ENCODE assay signal across 7 cellular contexts in the genomic region with DNA sequence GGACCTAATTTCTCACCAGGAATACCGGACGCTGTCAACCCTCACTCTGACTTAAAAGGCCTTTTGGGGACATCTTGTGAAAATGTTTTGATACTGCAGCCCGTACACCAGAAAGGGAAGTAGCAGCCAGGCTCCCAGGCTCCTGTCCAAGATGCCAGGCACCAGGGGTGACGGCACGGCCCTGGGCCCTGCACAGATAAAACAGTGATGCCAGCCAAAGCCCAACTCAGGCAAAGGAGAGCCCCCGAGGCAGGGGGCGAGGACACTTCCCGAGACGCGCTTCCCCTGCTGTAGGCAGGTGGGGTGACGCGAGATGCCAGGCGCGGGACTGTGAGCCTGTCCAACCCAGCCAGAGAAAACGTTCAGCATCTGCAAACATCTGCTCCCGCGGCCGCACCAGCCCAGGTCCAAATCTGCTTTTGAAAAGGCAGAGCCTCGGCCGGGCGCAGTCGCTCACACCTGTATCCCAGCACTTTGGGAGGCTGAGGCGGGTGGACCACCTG. TPM values are rescaled to one million over a fixed set of nuclear protein-coding genes. Genes with fewer than 3 reads are reported as not detected.
A peak's percentile ranks its signal among the peaks of the same experiment; 100 is the strongest.
DNase-seq lines count a peak whose midpoint lies in the region; ATAC-seq and TF ChIP-seq lines count a peak whose summit lies in the region.

No MANE protein-coding gene starts in this region.

- H3K4me3 ChIP-seq in HL-60 (replicated peaks; ENCODE audit: insufficient read depth, low read length) = no peak overlapping the region
- H3K4me3 ChIP-seq in SJCRH30 = no peak overlapping the region
- H3K4me3 ChIP-seq in tibial artery = no peak overlapping the region
- H3K4me3 ChIP-seq in effector memory CD4-positive, alpha-beta T cell (ENCODE audit: insufficient read depth, low read depth, low read length, poor library complexity, severe bottlenecking) = no peak overlapping the region

- no peaks in the 10 kb centered on the region for H3K9me3 ChIP-seq in SJCRH30 (replicated peaks)
- H3K9me3 ChIP-seq in tibial artery = no peaks in the 10 kb centered on the region
- no peaks in the 10 kb centered on the region for H3K9me3 ChIP-seq in effector memory CD4-positive, alpha-beta T cell (ENCODE audit: control insufficient read depth, low read length)

- peak; percentile 49 for TF ChIP-seq CTCF in HL-60 (IDR thresholded peaks at IDR 0.05; ENCODE audit: insufficient read depth, low read length)
- TF ChIP-seq CTCF in tibial artery (IDR thresholded peaks at IDR 0.05) = peak; percentile 54 to 57

- H3K27me3 ChIP-seq in HL-60 (ENCODE audit: insufficient read depth, poor library complexity, severe bottlenecking) (no peaks in the 10 kb centered on the region), SJCRH30 (no peaks in the 10 kb centered on the region), tibial artery (no peaks in the 10 kb centered on the region)
- no peaks in the 10 kb centered on the region for H3K27me3 ChIP-seq in effector memory CD4-positive, alpha-beta T cell (replicated peaks; ENCODE audit: control insufficient read depth, insufficient read depth, low read length, poor library complexity, severe bottlenecking)

- H3K27ac ChIP-seq in HL-60 (replicated peaks) = no peak overlapping the region
- H3K27ac ChIP-seq in SJCRH30 = no peak overlapping the region
- H3K27ac ChIP-seq in tibial artery = no peak overlapping the region
- H3K27ac ChIP-seq in effector memory CD4-positive, alpha-beta T cell (ENCODE audit: insufficient read depth, low read length, poor library complexity, severe bottlenecking) = no peak overlapping the region

- intact Hi-C loops in Right ventricle myocardium inferior (cut with DNase I) = loop anchor here (5.0 kb wide), 1 partner anchor 152 kb away; no protein-coding TSS in a partner anchor
- intact Hi-C loops in tibial artery (cut with DNase I; ENCODE audit: low total_unique reads) = loop anchor here (2.0 kb wide), 1 partner anchor 152 kb away; no protein-coding TSS in a partner anchor

- no peaks in the 10 kb centered on the region for H3K36me3 ChIP-seq in SJCRH30
- H3K36me3 ChIP-seq in tibial artery = peaks cover 0 to 4% (median 0%) of the 10 kb centered on the region in 3 donors
- H3K36me3 ChIP-seq in effector memory CD4-positive, alpha-beta T cell (ENCODE audit: control insufficient read depth, insufficient read depth, low read length) = no peaks in the 10 kb centered on the region

- peak; percentile 90 for ATAC-seq in Right ventricle myocardium inferior
- ATAC-seq in HG02938 (IDR thresholded peaks at IDR 0.05; ENCODE audit: unreplicated experiment) = no peak

- H3K4me1 ChIP-seq in SJCRH30 (no peaks in the 10 kb centered on the region), tibial artery (peaks cover 0 to 8% (median 6%) of the 10 kb centered on the region in 4 donors)
- H3K4me1 ChIP-seq in effector memory CD4-positive, alpha-beta T cell (ENCODE audit: control insufficient read depth, insufficient read depth, low read length, poor library complexity, severe bottlenecking) = no peaks in the 10 kb centered on the region

- DNase-seq in HL-60 (ENCODE audit: low read depth in 1 of 2, low spot score in 1 of 2) (peak; percentile 38 to 69), SJCRH30 (peak; percentile 17 to 49), Right ventricle myocardium inferior (ENCODE audit: missing footprints) (peak; percentile 64), tibial artery (peak in 1 of 2 donors; percentile 77)
- no peak for DNase-seq in effector memory CD4-positive, alpha-beta T cell
- no peak for DNase-seq in stimulated activated naive CD4-positive, alpha-beta T cell treated with Interleukin-2 at 50 U/mL for 16 hours (lab: John Stamatoyannopoulos, UW)

RNA-seq across cellular contexts. Expression of a gene that starts 15.7 kb away (rescaled TPM):
- total RNA-seq in SJCRH30 (2014; rRNA removed; shearing (Covaris generic)) = 5.1 and 6.3 TPM in 2 replicates
- 5.9 TPM for total RNA-seq in Right ventricle myocardium inferior

RNA-seq across cellular contexts. Expression of a gene that starts 56.4 kb away (rescaled TPM):
- total RNA-seq in SJCRH30 (2014; rRNA removed; shearing (Covaris generic)) = 0.15 TPM in 1 of 2 replicates, not detected in the other
- total RNA-seq in Right ventricle myocardium inferior = 3.6 TPM

Comparison
In these comparisons a context has a peak if more than half of its experiments do, and no peak if none do; other contexts are left out.
1. DNase-seq: peak in HL-60 (2 of 2), SJCRH30 (2 of 2) and Right ventricle myocardium inferior (single experiment); none in effector memory CD4-positive, alpha-beta T cell (0 of 3) and stimulated activated naive CD4-positive, alpha-beta T cell treated with Interleukin-2 at 50 U/mL for 16 hours (single experiment).